14 cellular contexts compared by ENCODE assay signal in the genomic region with DNA sequence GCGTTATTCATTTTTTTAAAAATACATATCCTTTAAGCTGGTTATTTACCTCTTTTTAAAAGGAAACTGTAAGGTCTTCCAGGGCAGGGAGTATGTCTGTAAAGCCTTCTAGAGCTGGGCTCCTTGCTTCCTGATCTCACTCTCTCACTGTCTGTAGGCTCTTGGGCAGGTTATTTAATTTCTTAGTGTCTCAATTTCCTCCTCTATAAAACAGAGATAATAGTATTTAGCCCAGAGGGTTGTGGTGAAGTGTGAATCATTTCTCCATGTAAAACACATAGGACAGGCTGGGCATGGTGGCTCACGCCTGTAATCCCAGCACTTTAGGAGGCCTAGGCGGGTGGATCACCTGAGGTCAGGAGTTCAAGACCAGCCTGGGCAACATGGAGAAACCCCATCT.
"Had no signal": no experiment of that assay in that cellular context is flagged by ENCODE, and none has a peak within 500 bp of the region (broad histone marks: within the 10 kb centered on the region; RNA-seq: fewer than 3 reads in every experiment).

No MANE protein-coding gene starts in this region.

- H3K4me3 Mint-ChIP-seq: naive thymus-derived CD8-positive, alpha-beta T cell; nephron; neural crest cell; stimulated activated memory B cell treated with anti-CD40 and anti-IgM and Interleukin-4, amounts not matched to agents 10 μg/mL and 1 μg/mL and 100 μg/mL, for 72 hours; stimulated activated naive CD8-positive, alpha-beta T cell treated with anti-CD3 and anti-CD28 coated beads, Interleukin-15, amount 100 ng/mL, for 72 hours; type B pancreatic cell had no signal

- H3K9me3 ChIP-seq: lower lobe of right lung, right lobe of liver, vagina had no signal

- H3K27ac Mint-ChIP-seq: nephron, progenitor cell of endocrine pancreas, type B pancreatic cell had no signal

- H3K27me3 ChIP-seq: left lung, right atrium auricular region, right lobe of liver, tibial nerve, vagina had no signal

- H3K27ac ChIP-seq: left lung, lower lobe of right lung, right atrium auricular region, right lobe of liver, tibial nerve, vagina had no signal

- H3K4me1 ChIP-seq: vagina had no signal

- H3K36me3 Mint-ChIP-seq: stimulated activated memory B cell treated with anti-CD40 and anti-IgM and Interleukin-4, amounts not matched to agents 10 μg/mL and 1 μg/mL and 100 μg/mL, for 72 hours; type B pancreatic cell had no signal

- H3K4me2 ChIP-seq: smooth muscle cell had no signal

- H3K4me1 Mint-ChIP-seq: nephron, neural crest cell had no signal

- H3K27me3 Mint-ChIP-seq: naive thymus-derived CD8-positive, alpha-beta T cell; stimulated activated memory B cell treated with anti-CD40 and anti-IgM and Interleukin-4, amounts not matched to agents 10 μg/mL and 1 μg/mL and 100 μg/mL, for 72 hours; stimulated activated naive CD8-positive, alpha-beta T cell treated with anti-CD3 and anti-CD28 coated beads, Interleukin-15, amount 100 ng/mL, for 72 hours; type B pancreatic cell had no signal

- H3K36me3 ChIP-seq: left lung, lower lobe of right lung, right atrium auricular region, right lobe of liver, tibial nerve, vagina had no signal

- H3K9me3 Mint-ChIP-seq: nephron, type B pancreatic cell had no signal

- H3K4me3 ChIP-seq: left lung, lower lobe of right lung, right atrium auricular region, right lobe of liver, smooth muscle cell, tibial nerve, vagina had no signal
